1 cellular context compared by ENCODE assay signal in the genomic region with DNA sequence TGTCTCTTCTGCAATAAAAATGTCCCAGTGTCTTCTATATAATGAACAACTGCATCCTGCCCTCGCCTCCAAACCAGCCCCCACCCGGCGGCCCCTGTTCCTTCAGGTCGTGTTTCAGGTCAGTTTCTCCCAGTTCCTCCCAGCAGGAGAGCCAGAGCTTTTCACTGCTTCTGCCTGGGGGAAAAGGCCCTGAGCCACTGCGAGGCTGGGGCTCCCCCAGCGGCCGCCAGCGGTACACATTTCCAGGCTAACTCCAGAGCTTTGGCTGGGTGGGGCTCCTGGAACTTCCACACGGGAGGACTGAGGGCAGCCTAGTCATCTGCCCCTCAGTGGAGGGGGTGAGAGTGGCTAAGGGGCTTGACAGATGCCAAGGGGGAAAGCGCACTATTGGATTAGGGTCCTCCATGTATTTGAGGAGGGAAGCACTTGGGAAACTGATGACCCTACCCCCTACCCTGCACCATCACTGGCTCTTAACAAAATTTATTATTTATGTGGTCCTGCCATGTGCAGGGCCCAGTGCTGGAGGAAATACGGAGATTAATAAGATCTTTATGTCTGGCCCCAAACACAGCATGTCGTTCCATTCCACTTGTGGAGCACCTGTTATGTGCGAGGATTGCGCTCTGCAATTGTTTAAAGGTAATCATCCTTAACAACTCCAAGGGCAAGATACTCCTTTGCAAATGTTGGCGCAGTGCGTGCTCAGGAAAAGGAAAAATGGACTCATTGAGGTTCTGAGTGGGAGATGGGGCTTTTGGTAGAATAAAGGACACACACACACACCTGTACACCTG.
TF ChIP-seq lines count a peak whose summit lies in the region.

No MANE protein-coding gene starts in this region.

TF ChIP-seq in GM23338, 12 proteins besides CTCF, POLR2A, EP300 and RAD21 (continued from another document):
- TF ChIP-seq, protein P1, sequence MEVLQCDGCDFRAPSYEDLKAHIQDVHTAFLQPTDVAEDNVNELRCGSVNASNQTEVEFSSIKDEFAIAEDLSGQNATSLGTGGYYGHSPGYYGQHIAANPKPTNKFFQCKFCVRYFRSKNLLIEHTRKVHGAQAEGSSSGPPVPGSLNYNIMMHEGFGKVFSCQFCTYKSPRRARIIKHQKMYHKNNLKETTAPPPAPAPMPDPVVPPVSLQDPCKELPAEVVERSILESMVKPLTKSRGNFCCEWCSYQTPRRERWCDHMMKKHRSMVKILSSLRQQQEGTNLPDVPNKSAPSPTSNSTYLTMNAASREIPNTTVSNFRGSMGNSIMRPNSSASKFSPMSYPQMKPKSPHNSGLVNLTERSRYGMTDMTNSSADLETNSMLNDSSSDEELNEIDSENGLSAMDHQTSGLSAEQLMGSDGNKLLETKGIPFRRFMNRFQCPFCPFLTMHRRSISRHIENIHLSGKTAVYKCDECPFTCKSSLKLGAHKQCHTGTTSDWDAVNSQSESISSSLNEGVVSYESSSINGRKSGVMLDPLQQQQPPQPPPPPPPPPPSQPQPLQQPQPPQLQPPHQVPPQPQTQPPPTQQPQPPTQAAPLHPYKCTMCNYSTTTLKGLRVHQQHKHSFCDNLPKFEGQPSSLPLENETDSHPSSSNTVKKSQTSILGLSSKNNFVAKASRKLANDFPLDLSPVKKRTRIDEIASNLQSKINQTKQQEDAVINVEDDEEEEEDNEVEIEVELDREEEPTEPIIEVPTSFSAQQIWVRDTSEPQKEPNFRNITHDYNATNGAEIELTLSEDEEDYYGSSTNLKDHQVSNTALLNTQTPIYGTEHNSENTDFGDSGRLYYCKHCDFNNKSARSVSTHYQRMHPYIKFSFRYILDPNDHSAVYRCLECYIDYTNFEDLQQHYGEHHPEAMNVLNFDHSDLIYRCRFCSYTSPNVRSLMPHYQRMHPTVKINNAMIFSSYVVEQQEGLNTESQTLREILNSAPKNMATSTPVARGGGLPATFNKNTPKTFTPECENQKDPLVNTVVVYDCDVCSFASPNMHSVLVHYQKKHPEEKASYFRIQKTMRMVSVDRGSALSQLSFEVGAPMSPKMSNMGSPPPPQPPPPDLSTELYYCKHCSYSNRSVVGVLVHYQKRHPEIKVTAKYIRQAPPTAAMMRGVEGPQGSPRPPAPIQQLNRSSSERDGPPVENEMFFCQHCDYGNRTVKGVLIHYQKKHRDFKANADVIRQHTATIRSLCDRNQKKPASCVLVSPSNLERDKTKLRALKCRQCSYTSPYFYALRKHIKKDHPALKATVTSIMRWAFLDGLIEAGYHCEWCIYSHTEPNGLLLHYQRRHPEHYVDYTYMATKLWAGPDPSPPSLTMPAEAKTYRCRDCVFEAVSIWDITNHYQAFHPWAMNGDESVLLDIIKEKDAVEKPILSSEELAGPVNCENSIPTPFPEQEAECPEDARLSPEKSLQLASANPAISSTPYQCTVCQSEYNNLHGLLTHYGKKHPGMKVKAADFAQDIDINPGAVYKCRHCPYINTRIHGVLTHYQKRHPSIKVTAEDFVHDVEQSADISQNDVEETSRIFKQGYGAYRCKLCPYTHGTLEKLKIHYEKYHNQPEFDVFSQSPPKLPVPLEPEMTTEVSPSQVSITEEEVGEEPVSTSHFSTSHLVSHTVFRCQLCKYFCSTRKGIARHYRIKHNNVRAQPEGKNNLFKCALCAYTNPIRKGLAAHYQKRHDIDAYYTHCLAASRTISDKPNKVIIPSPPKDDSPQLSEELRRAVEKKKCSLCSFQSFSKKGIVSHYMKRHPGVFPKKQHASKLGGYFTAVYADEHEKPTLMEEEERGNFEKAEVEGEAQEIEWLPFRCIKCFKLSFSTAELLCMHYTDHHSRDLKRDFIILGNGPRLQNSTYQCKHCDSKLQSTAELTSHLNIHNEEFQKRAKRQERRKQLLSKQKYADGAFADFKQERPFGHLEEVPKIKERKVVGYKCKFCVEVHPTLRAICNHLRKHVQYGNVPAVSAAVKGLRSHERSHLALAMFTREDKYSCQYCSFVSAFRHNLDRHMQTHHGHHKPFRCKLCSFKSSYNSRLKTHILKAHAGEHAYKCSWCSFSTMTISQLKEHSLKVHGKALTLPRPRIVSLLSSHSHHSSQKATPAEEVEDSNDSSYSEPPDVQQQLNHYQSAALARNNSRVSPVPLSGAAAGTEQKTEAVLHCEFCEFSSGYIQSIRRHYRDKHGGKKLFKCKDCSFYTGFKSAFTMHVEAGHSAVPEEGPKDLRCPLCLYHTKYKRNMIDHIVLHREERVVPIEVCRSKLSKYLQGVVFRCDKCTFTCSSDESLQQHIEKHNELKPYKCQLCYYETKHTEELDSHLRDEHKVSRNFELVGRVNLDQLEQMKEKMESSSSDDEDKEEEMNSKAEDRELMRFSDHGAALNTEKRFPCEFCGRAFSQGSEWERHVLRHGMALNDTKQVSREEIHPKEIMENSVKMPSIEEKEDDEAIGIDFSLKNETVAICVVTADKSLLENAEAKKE (CRISPR knock-in tag; IDR thresholded peaks at IDR 0.05): no peak
- TF ChIP-seq, protein P2, sequence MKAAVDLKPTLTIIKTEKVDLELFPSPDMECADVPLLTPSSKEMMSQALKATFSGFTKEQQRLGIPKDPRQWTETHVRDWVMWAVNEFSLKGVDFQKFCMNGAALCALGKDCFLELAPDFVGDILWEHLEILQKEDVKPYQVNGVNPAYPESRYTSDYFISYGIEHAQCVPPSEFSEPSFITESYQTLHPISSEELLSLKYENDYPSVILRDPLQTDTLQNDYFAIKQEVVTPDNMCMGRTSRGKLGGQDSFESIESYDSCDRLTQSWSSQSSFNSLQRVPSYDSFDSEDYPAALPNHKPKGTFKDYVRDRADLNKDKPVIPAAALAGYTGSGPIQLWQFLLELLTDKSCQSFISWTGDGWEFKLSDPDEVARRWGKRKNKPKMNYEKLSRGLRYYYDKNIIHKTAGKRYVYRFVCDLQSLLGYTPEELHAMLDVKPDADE (IDR thresholded peaks at IDR 0.05): no peak
- TF ChIP-seq, protein P3, sequence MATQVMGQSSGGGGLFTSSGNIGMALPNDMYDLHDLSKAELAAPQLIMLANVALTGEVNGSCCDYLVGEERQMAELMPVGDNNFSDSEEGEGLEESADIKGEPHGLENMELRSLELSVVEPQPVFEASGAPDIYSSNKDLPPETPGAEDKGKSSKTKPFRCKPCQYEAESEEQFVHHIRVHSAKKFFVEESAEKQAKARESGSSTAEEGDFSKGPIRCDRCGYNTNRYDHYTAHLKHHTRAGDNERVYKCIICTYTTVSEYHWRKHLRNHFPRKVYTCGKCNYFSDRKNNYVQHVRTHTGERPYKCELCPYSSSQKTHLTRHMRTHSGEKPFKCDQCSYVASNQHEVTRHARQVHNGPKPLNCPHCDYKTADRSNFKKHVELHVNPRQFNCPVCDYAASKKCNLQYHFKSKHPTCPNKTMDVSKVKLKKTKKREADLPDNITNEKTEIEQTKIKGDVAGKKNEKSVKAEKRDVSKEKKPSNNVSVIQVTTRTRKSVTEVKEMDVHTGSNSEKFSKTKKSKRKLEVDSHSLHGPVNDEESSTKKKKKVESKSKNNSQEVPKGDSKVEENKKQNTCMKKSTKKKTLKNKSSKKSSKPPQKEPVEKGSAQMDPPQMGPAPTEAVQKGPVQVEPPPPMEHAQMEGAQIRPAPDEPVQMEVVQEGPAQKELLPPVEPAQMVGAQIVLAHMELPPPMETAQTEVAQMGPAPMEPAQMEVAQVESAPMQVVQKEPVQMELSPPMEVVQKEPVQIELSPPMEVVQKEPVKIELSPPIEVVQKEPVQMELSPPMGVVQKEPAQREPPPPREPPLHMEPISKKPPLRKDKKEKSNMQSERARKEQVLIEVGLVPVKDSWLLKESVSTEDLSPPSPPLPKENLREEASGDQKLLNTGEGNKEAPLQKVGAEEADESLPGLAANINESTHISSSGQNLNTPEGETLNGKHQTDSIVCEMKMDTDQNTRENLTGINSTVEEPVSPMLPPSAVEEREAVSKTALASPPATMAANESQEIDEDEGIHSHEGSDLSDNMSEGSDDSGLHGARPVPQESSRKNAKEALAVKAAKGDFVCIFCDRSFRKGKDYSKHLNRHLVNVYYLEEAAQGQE (IDR thresholded peaks at IDR 0.05; ENCODE audit: unreplicated experiment): no peak
- no peak for TF ChIP-seq NANOG (IDR thresholded peaks at IDR 0.05; ENCODE audit: borderline replicate concordance)
- no peak for TF ChIP-seq ZNF114 (CRISPR knock-in tag; IDR thresholded peaks at IDR 0.05)
- no peak for TF ChIP-seq STAT1 (IDR thresholded peaks at IDR 0.05; ENCODE audit: unreplicated experiment)
